Comparison of ENCODE assay signal across 7 cellular contexts in the genomic region with DNA sequence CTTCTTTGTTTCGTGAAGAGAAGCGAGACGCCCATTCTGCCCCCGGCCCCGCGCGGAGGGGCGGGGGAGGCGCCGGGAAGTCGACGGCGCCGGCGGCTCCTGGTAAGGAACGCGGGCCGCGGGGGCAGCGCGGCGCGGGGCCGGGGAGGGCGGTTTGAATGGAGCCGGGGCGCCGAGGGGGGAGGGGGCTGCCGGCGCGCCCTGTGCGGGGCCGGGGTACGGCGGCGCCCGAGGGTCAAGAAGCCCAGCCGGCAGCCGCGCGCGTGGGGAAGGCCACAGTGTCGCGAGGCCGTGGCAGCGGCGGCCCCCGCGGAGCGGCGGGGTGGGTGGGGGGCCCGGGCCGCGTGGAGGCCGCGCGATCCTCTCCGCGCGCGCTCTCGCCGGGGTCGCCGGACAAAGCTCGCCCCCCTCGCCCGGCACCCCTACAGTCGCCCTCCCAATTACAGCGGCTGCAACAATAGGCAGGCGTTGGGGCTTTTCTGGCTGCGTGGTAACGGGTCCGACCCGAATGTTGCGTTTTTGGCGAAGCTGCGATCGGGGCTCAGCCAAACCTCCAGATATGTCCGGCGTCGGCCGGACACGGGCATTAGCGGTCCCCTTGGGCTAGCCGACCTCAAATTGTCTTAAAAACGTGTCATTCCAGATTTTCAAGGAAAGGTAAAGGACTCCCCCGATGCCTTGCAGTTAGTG. TPM values are rescaled to one million over a fixed set of nuclear protein-coding genes. Genes with fewer than 3 reads are reported as not detected.
DNase-seq lines count a peak whose midpoint lies in the region; ATAC-seq and TF ChIP-seq lines count a peak whose summit lies in the region.

No MANE protein-coding gene starts in this region.

- TF ChIP-seq CTCF in GM06990 (IDR thresholded peaks at IDR 0.05; ENCODE audit: insufficient read depth, low read length, poor library complexity, severe bottlenecking) (no peak), ovary (IDR thresholded peaks at IDR 0.05) (no peak)

- H3K4me3 ChIP-seq in GM06990 (replicated peaks; ENCODE audit: low read depth, low read length) (peak overlapping the region; percentile 95), ovary (peak overlapping the region; percentile 75)

- ATAC-seq in GM21528 (IDR thresholded peaks at IDR 0.05; ENCODE audit: low FRiP score, unreplicated experiment) (peak; percentile 39), Right ventricle myocardium inferior (peak; percentile 30)
- ATAC-seq in activated naive CD4-positive, alpha-beta T cell treated with anti-CD3 and anti-CD28 coated beads, Interleukin-2, amount 50 U/mL, for 72 hours: peak; percentile 13 to 41

- WGBS in ovary, 3 donors: 0 to 1% (median 0%) methylated on average over 27 to 87 of the region's 88 CpGs

- H3K4me1 Mint-ChIP-seq in IgD-negative memory B cell: peaks cover 21 to 28% (median 26%) of the 10 kb centered on the region in 3 donors

- H3K36me3 ChIP-seq in GM06990 (ENCODE audit: control insufficient read depth, insufficient read depth, low read length): peaks cover 2% of the 10 kb centered on the region
- no peaks in the 10 kb centered on the region for H3K36me3 ChIP-seq in ovary

- no peaks in the 10 kb centered on the region for H3K9me3 Mint-ChIP-seq in IgD-negative memory B cell
- no peaks in the 10 kb centered on the region for H3K9me3 Mint-ChIP-seq in activated naive CD4-positive, alpha-beta T cell treated with anti-CD3 and anti-CD28 coated beads, Interleukin-2, amount 50 U/mL, for 72 hours

- peak; percentile 63 for DNase-seq in GM06990 (ENCODE audit: extremely low read depth, insufficient read length)
- DNase-seq in activated naive CD4-positive, alpha-beta T cell treated with anti-CD3 and anti-CD28 coated beads, Interleukin-2, amount 50 U/mL, for 72 hours (ENCODE audit: low spot score in 2 of 2): peak in 1 of 2 donors; percentile 72
- peak; percentile 89 for DNase-seq in Right ventricle myocardium inferior (ENCODE audit: missing footprints)
- DNase-seq in ovary: peak in 3 of 5 donors; percentile 34 to 54 (median 44)
- DNase-seq in NCI-H1436 treated with DMSO at 0.1 percent for 48 hours (lab: John Stamatoyannopoulos, UW): no peak

- intact Hi-C loops in Right ventricle myocardium inferior (cut with DNase I): no loop called here
- intact Hi-C loops in ovary (cut with DNase I): no loop called here

- no peaks in the 10 kb centered on the region for H3K9me3 ChIP-seq in ovary

- H3K27ac Mint-ChIP-seq in IgD-negative memory B cell: peak overlapping the region; percentile 73 to 99 (median 91)
- peak overlapping the region; percentile 85 to 87 for H3K27ac Mint-ChIP-seq in activated naive CD4-positive, alpha-beta T cell treated with anti-CD3 and anti-CD28 coated beads, Interleukin-2, amount 50 U/mL, for 72 hours

- H3K4me3 Mint-ChIP-seq in IgD-negative memory B cell: peak overlapping the region; percentile 88 to 97 (median 96)

- TF ChIP-seq POLR2A in ovary (IDR thresholded peaks at IDR 0.05): no peak

- H3K27me3 ChIP-seq in GM06990 (replicated peaks; ENCODE audit: control insufficient read depth, insufficient read depth, low read length): no peaks in the 10 kb centered on the region
- H3K27me3 ChIP-seq in ovary: no peaks in the 10 kb centered on the region

- peaks cover 6% of the 10 kb centered on the region for H3K4me1 ChIP-seq in ovary (ENCODE audit: insufficient read depth)

- H3K27me3 Mint-ChIP-seq in IgD-negative memory B cell: no peaks in the 10 kb centered on the region

- peaks cover 2% of the 10 kb centered on the region for H3K36me3 Mint-ChIP-seq in IgD-negative memory B cell
- peaks cover 7 to 20% of the 10 kb centered on the region in 2 donors for H3K36me3 Mint-ChIP-seq in activated naive CD4-positive, alpha-beta T cell treated with anti-CD3 and anti-CD28 coated beads, Interleukin-2, amount 50 U/mL, for 72 hours

- H3K27ac ChIP-seq in ovary: peak overlapping the region; percentile 72 to 89

- no peak for TF ChIP-seq EP300 in ovary (IDR thresholded peaks at IDR 0.05)

RNA-seq across cellular contexts. Expression of a gene that starts 0.4 kb away (rescaled TPM):
- polyA plus RNA-seq in IgD-negative memory B cell: 18.5 TPM
- total RNA-seq in activated naive CD4-positive, alpha-beta T cell treated with anti-CD3 and anti-CD28 coated beads, Interleukin-2, amount 50 U/mL, for 72 hours: 10 to 100 TPM; 86.8 to 99.4 TPM
- total RNA-seq in Right ventricle myocardium inferior: 33.8 TPM
- total RNA-seq in ovary: 10 to 100 TPM; 32.7 to 96.7 (median 68.5) TPM
- polyA plus RNA-seq in ovary: 10 to 100 TPM; 32.1 to 45.4 TPM

RNA-seq across cellular contexts. Expression of a gene that starts 32.6 kb away (rescaled TPM):
- 31.1 TPM for polyA plus RNA-seq in IgD-negative memory B cell
- 10 to 100 TPM; 17.2 to 24.1 TPM for total RNA-seq in activated naive CD4-positive, alpha-beta T cell treated with anti-CD3 and anti-CD28 coated beads, Interleukin-2, amount 50 U/mL, for 72 hours
- total RNA-seq in Right ventricle myocardium inferior: 15.3 TPM
- 10 to 100 TPM; 14.7 to 22.4 (median 20.0) TPM for total RNA-seq in ovary
- polyA plus RNA-seq in ovary: 10 to 100 TPM; 13.8 to 15.1 TPM

RNA-seq across cellular contexts. Expression of a gene that starts 32.8 kb away (rescaled TPM):
- polyA plus RNA-seq in IgD-negative memory B cell: 10.2 TPM
- 10 to 100 TPM; 27.1 to 45.7 TPM for total RNA-seq in activated naive CD4-positive, alpha-beta T cell treated with anti-CD3 and anti-CD28 coated beads, Interleukin-2, amount 50 U/mL, for 72 hours
- total RNA-seq in Right ventricle myocardium inferior: 15.2 TPM
- 10 to 100 TPM; 31.6 to 66.4 (median 47.0) TPM for total RNA-seq in ovary
- 10 to 100 TPM; 10.3 to 42.9 TPM for polyA plus RNA-seq in ovary
